In the genomic region with DNA sequence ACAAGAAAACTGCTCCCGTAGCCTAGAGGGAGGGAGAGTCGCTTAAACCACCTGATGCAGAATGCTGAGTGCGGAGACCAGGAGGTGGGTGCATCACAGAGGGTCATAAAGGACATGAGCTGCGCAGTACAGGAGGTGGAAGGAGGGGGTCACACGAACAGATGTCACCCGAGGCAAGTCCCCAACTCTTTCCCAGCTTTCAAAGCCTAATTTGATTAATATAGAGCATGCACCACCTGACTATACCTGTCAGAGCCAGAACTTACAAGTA, we compare ENCODE assay signal across 8 cellular contexts. TPM values are rescaled to one million over a fixed set of nuclear protein-coding genes. Genes with fewer than 3 reads are reported as not detected.
DNase-seq lines count a peak whose midpoint lies in the region; ATAC-seq, FAIRE-seq and TF ChIP-seq lines count a peak whose summit lies in the region.

No MANE protein-coding gene starts in this region.

- intact Hi-C loops in stomach (cut with DNase I; ENCODE audit: low total_unique reads): no loop called here

- H3K4me3 Mint-ChIP-seq in T-helper 1 cell treated with Interleukin-12 subunit alpha and Interleukin-12 subunit beta and Interleukin-4 antibody, amounts not matched to agents 30 μg/mL and 1 μg/mL, for 36 hours: peak overlapping the region; percentile 88

- no peak for TF ChIP-seq EP300 in stomach (IDR thresholded peaks at IDR 0.05)

- no peaks in the 10 kb centered on the region for H3K27me3 ChIP-seq in WERI-Rb-1 (ENCODE audit: insufficient read depth, low read depth, severe bottlenecking)
- H3K27me3 ChIP-seq in iPS DF 6.9 (ENCODE audit: control insufficient read depth, insufficient read depth, low read length): no peaks in the 10 kb centered on the region
- no peaks in the 10 kb centered on the region for H3K27me3 ChIP-seq in stomach

- ATAC-seq in GM19351 (IDR thresholded peaks at IDR 0.05; ENCODE audit: unreplicated experiment): no peak

- DNase-seq in T-helper 1 cell: no peak
- DNase-seq in WERI-Rb-1: no peak
- DNase-seq in iPS DF 6.9 (ENCODE audit: low read depth, low spot score): no peak
- DNase-seq in stomach: no peak
- no peak for DNase-seq in AG08396 (ENCODE audit: low spot score)
- no peak for DNase-seq in D721Med (ENCODE audit: insufficient read length, low spot score)

- H3K9me3 ChIP-seq in WERI-Rb-1 (ENCODE audit: severe bottlenecking): no peaks in the 10 kb centered on the region
- H3K9me3 ChIP-seq in iPS DF 6.9 (ENCODE audit: control insufficient read depth, insufficient read depth, low read length): no peaks in the 10 kb centered on the region
- no peaks in the 10 kb centered on the region for H3K9me3 ChIP-seq in stomach

- H3K4me1 ChIP-seq in iPS DF 6.9 (ENCODE audit: control insufficient read depth, insufficient read depth, low read length) (peaks cover 1% of the 10 kb centered on the region; the same call in 1 of the 2 replicates), stomach (peaks cover 35 to 52% (median 51%) of the 10 kb centered on the region in 4 donors)

- no peaks in the 10 kb centered on the region for H3K27me3 Mint-ChIP-seq in T-helper 1 cell treated with Interleukin-12 subunit alpha and Interleukin-12 subunit beta and Interleukin-4 antibody, amounts not matched to agents 30 μg/mL and 1 μg/mL, for 36 hours (ENCODE audit: low read depth)

- peaks cover 53% of the 10 kb centered on the region for H3K4me1 Mint-ChIP-seq in T-helper 1 cell treated with Interleukin-12 subunit alpha and Interleukin-12 subunit beta and Interleukin-4 antibody, amounts not matched to agents 30 μg/mL and 1 μg/mL, for 36 hours (ENCODE audit: low read depth)

- H3K4me3 ChIP-seq in WERI-Rb-1 (ENCODE audit: low read depth, low read length) (peak overlapping the region; percentile 74), iPS DF 6.9 (ENCODE audit: low read length) (peak overlapping the region; percentile 78; the same call in 1 of the 2 replicates), stomach (peak overlapping the region; percentile 79 to 98 (median 96))

- peaks cover 19% of the 10 kb centered on the region for H3K36me3 Mint-ChIP-seq in T-helper 1 cell treated with Interleukin-12 subunit alpha and Interleukin-12 subunit beta and Interleukin-4 antibody, amounts not matched to agents 30 μg/mL and 1 μg/mL, for 36 hours (ENCODE audit: low read depth)

- no peak for TF ChIP-seq POLR2A in stomach (IDR thresholded peaks at IDR 0.05)

- no CpG with 5 or more reads among the region's 6 CpGs for WGBS in iPS DF 6.9 (ENCODE audit: insufficient coverage, insufficient read length)
- WGBS in stomach, 5 donors: 48 to 61% (median 56%) methylated on average over 6 of the region's 6 CpGs

- peak overlapping the region; percentile 92 for H3K27ac Mint-ChIP-seq in T-helper 1 cell treated with Interleukin-12 subunit alpha and Interleukin-12 subunit beta and Interleukin-4 antibody, amounts not matched to agents 30 μg/mL and 1 μg/mL, for 36 hours

- no peak overlapping the region for H3K27ac ChIP-seq in WERI-Rb-1
- H3K27ac ChIP-seq in iPS DF 6.9 (ENCODE audit: low read length): no peak overlapping the region
- peak overlapping the region in 4 of 5 donors; percentile 89 to 95 (median 92) for H3K27ac ChIP-seq in stomach

- TF ChIP-seq CTCF in WERI-Rb-1 (IDR thresholded peaks at IDR 0.05; ENCODE audit: low read depth, low read length): no peak
- TF ChIP-seq CTCF in stomach (IDR thresholded peaks at IDR 0.05): no peak
- no peak for TF ChIP-seq CTCF in D721Med (IDR thresholded peaks at IDR 0.05; ENCODE audit: insufficient read depth, missing control alignments)

- H3K9me3 Mint-ChIP-seq in T-helper 1 cell treated with Interleukin-12 subunit alpha and Interleukin-12 subunit beta and Interleukin-4 antibody, amounts not matched to agents 30 μg/mL and 1 μg/mL, for 36 hours: no peaks in the 10 kb centered on the region

- H3K36me3 ChIP-seq in WERI-Rb-1 (peaks cover 5% of the 10 kb centered on the region), iPS DF 6.9 (ENCODE audit: control insufficient read depth, insufficient read depth, low read length) (no peaks in the 10 kb centered on the region), stomach (no peaks in the 10 kb centered on the region)

- no peak for FAIRE-seq in D721Med (lab: Jason Lieb, UNC)

RNA-seq across cellular contexts. Expression of a gene that starts 0.9 kb away (rescaled TPM):
- 100 to 1,000 TPM in 1 of 5 donors, 10 to 100 TPM in 4; 19.6 to 117 (median 79.7) TPM for total RNA-seq in stomach
- 10 to 100 TPM; 14.0 to 27.3 (median 26.0) TPM for polyA plus RNA-seq in stomach

Comparison
In these comparisons a context has a peak if more than half of its experiments do, and no peak if none do; other contexts are left out.
1. H3K27ac ChIP-seq: peak in stomach (4 of 5); none in WERI-Rb-1 (single experiment) and iPS DF 6.9 (single experiment).
2. Peak in every context shown above with its lines, with median percentiles within 50 percentile points of each other: H3K4me3 ChIP-seq.